In genomic region chr6:24231578-24231977, GRCh38 we compare ENCODE assay signal across 29 cellular contexts.
"Had no signal": no experiment of that assay in that cellular context is flagged by ENCODE, and none has a peak within 500 bp of the region (broad histone marks: within the 10 kb centered on the region; RNA-seq: fewer than 3 reads in every experiment).

No MANE protein-coding gene starts in this region.

- H3K9me3 ChIP-seq: adrenal gland, Peyer's patch, SJSA1, SK-N-SH had no signal

- DNase-seq: activated CD4-positive, alpha-beta T cell treated with anti-CD3 and anti-CD28 coated beads, Interleukin-2, amount 10 ng/mL, durations not matched to agents 7 days and 5 days; activated CD4-positive, alpha-beta T cell treated with anti-CD3 and anti-CD28 coated beads, Interleukin-2, amount 50 U/mL, for 48 hours; activated CD8-positive, alpha-beta T cell treated with anti-CD3 and anti-CD28 coated beads, Interleukin-2, amount 10 ng/mL, durations not matched to agents 7 days and 5 days; activated gamma-delta T cell; activated naive CD4-positive, alpha-beta T cell treated with Interleukin-2 at 50 U/mL for 16 hours; activated T-cell treated with anti-CD3 and anti-CD28 coated beads, Interleukin-2, amount 50 U/mL, for 24 hours; adrenal gland; anterior cingulate cortex; caudate nucleus; NCI-H1092 treated with DMSO at 0.1 percent for 48 hours; NCI-H146; NCI-H187 treated with DMSO at 0.1 percent for 48 hours; NCI-H2171 treated with DMSO at 0.1 percent for 48 hours; NCI-H2227 treated with DMSO at 0.1 percent for 48 hours; NCI-H446; NCI-H510A treated with DMSO at 0.1 percent for 48 hours; NCI-H526 treated with DMSO at 0.1 percent for 48 hours; PC-3; Peyer's patch; RPMI8226; SHP77 treated with DMSO at 0.1 percent for 48 hours; SK-N-SH had no signal

- H3K9me2 ChIP-seq: SK-N-SH had no signal

- H3K4me2 ChIP-seq: SK-N-SH had no signal

- H3K36me3 ChIP-seq: adrenal gland, Peyer's patch, SJSA1 had no signal

- H3K9me3 Mint-ChIP-seq: activated naive CD4-positive, alpha-beta T cell treated with anti-CD3 and anti-CD28 coated beads, Interleukin-2, amount 50 U/mL, for 72 hours; activated T-cell treated with anti-CD3 and anti-CD28 coated beads, Interleukin-2, amount 50 U/mL, for 24 hours; activated T-helper 2 cell treated with anti-CD3 and anti-CD28 coated beads, Interferon-gamma antibody, Interleukin-2, Interleukin-4, amounts not matched to agents 10 μg/mL and 5 μg/mL and 100 μg/mL, durations not matched to agents 14 hours and 24 hours and 36 hours; T-helper 2 cell treated with Interferon-gamma antibody and Interleukin-4, amounts not matched to agents 5 μg/mL and 100 μg/mL, for 36 hours had no signal

- H3K27ac ChIP-seq: adrenal gland, Peyer's patch, SJSA1 had no signal

- H3K4me1 ChIP-seq: Peyer's patch, SJSA1 had no signal

- H3K4me3 Mint-ChIP-seq: activated CD4-positive, alpha-beta T cell treated with anti-CD3 and anti-CD28 coated beads, Interleukin-2, amount 10 ng/mL, durations not matched to agents 7 days and 5 days; activated CD8-positive, alpha-beta T cell treated with anti-CD3 and anti-CD28 coated beads, Interleukin-2, amount 10 ng/mL, durations not matched to agents 7 days and 5 days; activated T-cell treated with anti-CD3 and anti-CD28 coated beads, Interleukin-2, amount 50 U/mL, for 24 hours; brain; T-helper 1 cell treated with Interleukin-12 subunit alpha and Interleukin-12 subunit beta and Interleukin-4 antibody, amounts not matched to agents 30 μg/mL and 1 μg/mL, for 36 hours; T-helper 2 cell treated with Interferon-gamma antibody and Interleukin-4, amounts not matched to agents 5 μg/mL and 100 μg/mL, for 36 hours had no signal

- H3K27me3 ChIP-seq: adrenal gland, Peyer's patch, SJSA1 had no signal

- H3K36me3 Mint-ChIP-seq: activated naive CD4-positive, alpha-beta T cell treated with anti-CD3 and anti-CD28 coated beads, Interleukin-2, amount 50 U/mL, for 72 hours; brain had no signal

- ATAC-seq: activated CD8-positive, alpha-beta T cell treated with anti-CD3 and anti-CD28 coated beads, Interleukin-2, amount 10 ng/mL, durations not matched to agents 7 days and 5 days; activated naive CD4-positive, alpha-beta T cell treated with anti-CD3 and anti-CD28 coated beads, Interleukin-2, amount 50 U/mL, for 72 hours; K562; PC-3 had no signal

- H3K4me1 Mint-ChIP-seq: activated CD4-positive, alpha-beta T cell treated with anti-CD3 and anti-CD28 coated beads, Interleukin-2, amount 10 ng/mL, durations not matched to agents 7 days and 5 days had no signal

- H3K27ac Mint-ChIP-seq: activated CD4-positive, alpha-beta T cell treated with anti-CD3 and anti-CD28 coated beads, Interleukin-2, amount 10 ng/mL, durations not matched to agents 7 days and 5 days; activated CD8-positive, alpha-beta T cell treated with anti-CD3 and anti-CD28 coated beads, Interleukin-2, amount 10 ng/mL, durations not matched to agents 7 days and 5 days; activated naive CD4-positive, alpha-beta T cell treated with anti-CD3 and anti-CD28 coated beads, Interleukin-2, amount 50 U/mL, for 72 hours; activated T-cell treated with anti-CD3 and anti-CD28 coated beads, Interleukin-2, amount 50 U/mL, for 24 hours; activated T-helper 2 cell treated with anti-CD3 and anti-CD28 coated beads, Interferon-gamma antibody, Interleukin-2, Interleukin-4, amounts not matched to agents 10 μg/mL and 5 μg/mL and 100 μg/mL, durations not matched to agents 14 hours and 24 hours and 36 hours; T-helper 1 cell treated with Interleukin-12 subunit alpha and Interleukin-12 subunit beta and Interleukin-4 antibody, amounts not matched to agents 30 μg/mL and 1 μg/mL, for 36 hours; T-helper 2 cell treated with Interferon-gamma antibody and Interleukin-4, amounts not matched to agents 5 μg/mL and 100 μg/mL, for 36 hours had no signal

- H3K9ac ChIP-seq: SK-N-SH had no signal

- H3K4me3 ChIP-seq: adrenal gland, K562, Peyer's patch, SJSA1 had no signal
